12 cellular contexts compared by ENCODE assay signal in genomic region chr1:224185208-224185607, GRCh38. TPM values are rescaled to one million over a fixed set of nuclear protein-coding genes. Genes with fewer than 3 reads are reported as not detected.
DNase-seq lines count a peak whose midpoint lies in the region; ATAC-seq and TF ChIP-seq lines count a peak whose summit lies in the region.
"Had no signal": no experiment of that assay in that cellular context is flagged by ENCODE, and none has a peak within 500 bp of the region (broad histone marks: within the 10 kb centered on the region; RNA-seq: fewer than 3 reads in every experiment).

No MANE protein-coding gene starts in this region.

- no peak overlapping the region for H4K8ac ChIP-seq in mesenchymal stem cell (ENCODE audit: low read length)

- H3K4ac ChIP-seq in mesenchymal stem cell (ENCODE audit: low read depth in 1 of 2, low read length in 2 of 2), result no peak overlapping the region

- H3K4me1 Mint-ChIP-seq in activated CD4-positive, alpha-beta memory T cell treated with anti-CD3 and anti-CD28 coated beads for 36 hours (ENCODE audit: low read depth), result peaks cover 61% of the 10 kb centered on the region

- H3K18ac ChIP-seq in mesenchymal stem cell (ENCODE audit: low read depth in 1 of 2, low read length in 2 of 2), result no peak overlapping the region

- no peak overlapping the region for H4K91ac ChIP-seq in mesenchymal stem cell (ENCODE audit: low read length)

- no peak overlapping the region for H2BK120ac ChIP-seq in mesenchymal stem cell (ENCODE audit: low read depth, low read length)

- no peak overlapping the region for H2BK15ac ChIP-seq in mesenchymal stem cell (ENCODE audit: low read depth, poor library complexity, severe bottlenecking)

- intact Hi-C loops in activated CD4-positive, alpha-beta memory T cell treated with anti-CD3 and anti-CD28 coated beads for 36 hours (cut with micrococcal nuclease), result no loop called here

- DNase-seq in AG04449 (ENCODE audit: low read depth, low spot score) (no peak), GM06990 (ENCODE audit: extremely low read depth, insufficient read length) (no peak), mesenchymal stem cell (no peak), kidney tubule cell (ENCODE audit: low spot score) (no peak), T-helper 9 cell (no peak)
- DNase-seq in activated CD4-positive, alpha-beta memory T cell treated with anti-CD3 and anti-CD28 coated beads for 36 hours, result no peak
- DNase-seq: DMS79, gastrocnemius medialis, tibial artery had no signal

- no peak for TF ChIP-seq CTCF in AG04449 (IDR thresholded peaks at IDR 0.05; ENCODE audit: insufficient read depth, low read length, missing control alignments)
- TF ChIP-seq CTCF in GM06990 (IDR thresholded peaks at IDR 0.05; ENCODE audit: insufficient read depth, low read length, poor library complexity, severe bottlenecking), result no peak

- no peak overlapping the region for H3K23ac ChIP-seq in mesenchymal stem cell (ENCODE audit: low read length in 2 of 2)

- peak overlapping the region; percentile 77 for H3K4me3 Mint-ChIP-seq in activated CD4-positive, alpha-beta memory T cell treated with anti-CD3 and anti-CD28 coated beads for 36 hours

- H3K79me1 ChIP-seq in mesenchymal stem cell (replicated peaks; ENCODE audit: low read length, poor library complexity, severe bottlenecking), result no peaks in the 10 kb centered on the region

- peak overlapping the region; percentile 23 for H3K4me2 ChIP-seq in mesenchymal stem cell (ENCODE audit: low read length, poor library complexity, severe bottlenecking)

- no peak overlapping the region for H3K14ac ChIP-seq in mesenchymal stem cell (ENCODE audit: low read length in 2 of 2)

- H2AK5ac ChIP-seq in mesenchymal stem cell (ENCODE audit: low read length, severe bottlenecking), result no peak overlapping the region

- no peak overlapping the region for H2BK5ac ChIP-seq in mesenchymal stem cell (ENCODE audit: low read depth, low read length, poor library complexity, severe bottlenecking)

- peak overlapping the region; percentile 96 for H3K9ac ChIP-seq in mesenchymal stem cell (ENCODE audit: low read length)

- POLR2A ChIA-PET in AG04449 (lab: Yijun Ruan, JAX), result no interaction called here
- POLR2A ChIA-PET in activated CD4-positive, alpha-beta memory T cell treated with anti-CD3 and anti-CD28 coated beads for 36 hours (lab: Charles Lee), result no interaction called here

- no peaks in the 10 kb centered on the region for H3K9me3 ChIP-seq in mesenchymal stem cell (ENCODE audit: control insufficient read depth, low read length)
- H3K9me3 ChIP-seq: breast epithelium, gastrocnemius medialis, tibial artery had no signal

- H3K9me3 Mint-ChIP-seq in activated CD4-positive, alpha-beta memory T cell treated with anti-CD3 and anti-CD28 coated beads for 36 hours, result no peaks in the 10 kb centered on the region

- peak overlapping the region; percentile 12 for H3K27ac Mint-ChIP-seq in activated CD4-positive, alpha-beta memory T cell treated with anti-CD3 and anti-CD28 coated beads for 36 hours

- H3K27me3 Mint-ChIP-seq in activated CD4-positive, alpha-beta memory T cell treated with anti-CD3 and anti-CD28 coated beads for 36 hours, result no peaks in the 10 kb centered on the region

- ATAC-seq in GM21515 (IDR thresholded peaks at IDR 0.05; ENCODE audit: unreplicated experiment), result no peak
- no peak for ATAC-seq in HG02759 (IDR thresholded peaks at IDR 0.05; ENCODE audit: unreplicated experiment)
- ATAC-seq: gastrocnemius medialis had no signal

- no peak overlapping the region for H3K27ac ChIP-seq in mesenchymal stem cell (ENCODE audit: low read length, poor library complexity, severe bottlenecking)

- CTCF ChIA-PET in AG04449 (lab: Yijun Ruan, JAX), result no interaction called here
- CTCF ChIA-PET in activated CD4-positive, alpha-beta memory T cell treated with anti-CD3 and anti-CD28 coated beads for 36 hours (lab: Charles Lee), result no interaction called here

- H3K4me3 ChIP-seq in AG04449 (ENCODE audit: low read depth, low read length), result peak overlapping the region; percentile 82; the same call in 1 of the 2 replicates
- H3K4me3 ChIP-seq in GM06990 (replicated peaks; ENCODE audit: low read depth, low read length), result peak overlapping the region; percentile 2
- H3K4me3 ChIP-seq in mesenchymal stem cell (ENCODE audit: insufficient read depth in 1 of 2, low read depth in 1 of 2, low read length in 2 of 2), result peak overlapping the region in 1 of 2 experiments; percentile 87

- WGBS in mesenchymal stem cell, result 97% methylated on average over 8 of the region's 8 CpGs

- no peaks in the 10 kb centered on the region for H3K27me3 ChIP-seq in GM06990 (replicated peaks; ENCODE audit: control insufficient read depth, insufficient read depth, low read length)
- H3K27me3 ChIP-seq in mesenchymal stem cell (ENCODE audit: control insufficient read depth in 1 of 2, insufficient read depth in 1 of 2, low read length in 2 of 2), result no peaks in the 10 kb centered on the region
- H3K27me3 ChIP-seq: breast epithelium, gastrocnemius medialis, tibial artery had no signal

- peaks cover 20% of the 10 kb centered on the region for H3K36me3 Mint-ChIP-seq in activated CD4-positive, alpha-beta memory T cell treated with anti-CD3 and anti-CD28 coated beads for 36 hours

- no peak overlapping the region for H2BK12ac ChIP-seq in mesenchymal stem cell (ENCODE audit: low read length in 2 of 2)

- H3K4me1 ChIP-seq in mesenchymal stem cell (ENCODE audit: control insufficient read depth, insufficient read depth, low read depth, low read length), result peaks cover 12% of the 10 kb centered on the region
- H3K4me1 ChIP-seq: breast epithelium had no signal

- H3K36me3 ChIP-seq in GM06990 (ENCODE audit: control insufficient read depth, insufficient read depth, low read length) (no peaks in the 10 kb centered on the region), mesenchymal stem cell (ENCODE audit: control insufficient read depth in 1 of 2, insufficient read depth in 2 of 2, low read depth in 1 of 2, low read length in 2 of 2) (peaks cover 13 to 14% of the 10 kb centered on the region in 2 experiments)
- H3K36me3 ChIP-seq: breast epithelium, gastrocnemius medialis had no signal

- H2AFZ ChIP-seq in mesenchymal stem cell (ENCODE audit: low read depth, low read length), result no peak overlapping the region

RNA-seq across cellular contexts. Expression of gene DEGS1, which starts 2.2 kb away (rescaled TPM):
- total RNA-seq in activated CD4-positive, alpha-beta memory T cell treated with anti-CD3 and anti-CD28 coated beads for 36 hours, result 10 to 100 TPM; 27.9 to 28.4 TPM
- polyA plus RNA-seq in mesenchymal stem cell (2013, experiment 1 of 2), result 123 TPM
- 127 TPM for polyA plus RNA-seq in mesenchymal stem cell (2013, experiment 2 of 2)
